In genomic region chr3:58334013-58334321, GRCh38 we compare ENCODE assay signal across 1 cellular context.
TF ChIP-seq lines count a peak whose summit lies in the region.

No MANE protein-coding gene starts in this region.

TF ChIP-seq in K562, 482 proteins besides CTCF, POLR2A, EP300 and RAD21 (continued from another document):
- no peak for TF ChIP-seq RFX5 (IDR thresholded peaks at IDR 0.05; ENCODE audit: low read depth, low read length)
- TF ChIP-seq CBX2 (IDR thresholded peaks at IDR 0.05; ENCODE audit: insufficient read depth, low read length, poor library complexity, severe bottlenecking): no peak
- TF ChIP-seq SNRNP70 (optimal IDR thresholded peaks at IDR 0.05; ENCODE audit: low read depth, low read length): no peak
- TF ChIP-seq SP1 (CRISPR knock-in tag; IDR thresholded peaks at IDR 0.05): no peak
- no peak for TF ChIP-seq HNRNPL (IDR thresholded peaks at IDR 0.05; ENCODE audit: low read depth, low read length)
- no peak for TF ChIP-seq ILF3 (IDR thresholded peaks at IDR 0.05; ENCODE audit: borderline replicate concordance)
- no peak for TF ChIP-seq ZNF512 (tag; IDR thresholded peaks at IDR 0.05)
- no peak for TF ChIP-seq ATF1 (CRISPR knock-in tag; IDR thresholded peaks at IDR 0.05)
- TF ChIP-seq ATF1 (tag; IDR thresholded peaks at IDR 0.05): no peak
- TF ChIP-seq IFI16 (CRISPR knock-in tag; IDR thresholded peaks at IDR 0.05): no peak
- no peak for TF ChIP-seq EP400 (IDR thresholded peaks at IDR 0.05)
TF ChIP-seq in K562: peak in this region for 0.
